ENCODE assay signal across 26 cellular contexts in the genomic region with DNA sequence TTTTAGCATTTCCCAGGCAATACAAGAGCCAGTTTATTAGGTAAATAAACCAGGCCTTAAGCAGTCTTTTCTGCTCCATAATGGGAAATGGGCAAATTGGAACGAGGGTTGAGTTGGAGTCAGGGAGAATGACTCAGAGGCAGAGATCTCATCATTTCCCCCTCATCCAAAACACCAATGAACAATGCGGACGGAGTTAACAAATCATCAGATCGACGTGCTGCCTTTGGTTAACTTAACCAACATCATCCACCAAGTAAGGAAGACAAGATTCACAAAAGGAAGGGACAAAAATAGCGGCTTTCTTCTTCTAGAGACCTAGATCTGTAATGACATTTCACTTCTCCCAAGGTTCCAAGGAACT.
"Had no signal": no experiment of that assay in that cellular context is flagged by ENCODE, and none has a peak within 500 bp of the region (broad histone marks: within the 10 kb centered on the region; RNA-seq: fewer than 3 reads in every experiment).

No MANE protein-coding gene starts in this region.

- H3K4me2 ChIP-seq: smooth muscle cell had no signal

- H3K27ac Mint-ChIP-seq: activated CD4-positive, alpha-beta memory T cell treated with anti-CD3 and anti-CD28 coated beads for 36 hours; activated CD8-positive, alpha-beta memory T cell treated with anti-CD3 and anti-CD28 coated beads, Interleukin-2, amount 10 ng/mL, durations not matched to agents 7 days and 5 days; activated naive CD4-positive, alpha-beta T cell treated with anti-CD3 and anti-CD28 coated beads for 36 hours; activated naive CD8-positive, alpha-beta T cell treated with anti-CD3 and anti-CD28 coated beads, Interleukin-2, amount 50 U/mL, for 24 hours; activated T-helper 2 cell treated with anti-CD3 and anti-CD28 coated beads, Interferon-gamma antibody, Interleukin-2, Interleukin-4, amounts not matched to agents 10 μg/mL and 5 μg/mL and 100 μg/mL, durations not matched to agents 14 hours and 24 hours and 36 hours; naive thymus-derived CD4-positive, alpha-beta T cell; T-cell had no signal

- H3K27me3 Mint-ChIP-seq: activated CD4-positive, alpha-beta memory T cell treated with anti-CD3 and anti-CD28 coated beads for 36 hours; activated CD8-positive, alpha-beta memory T cell treated with anti-CD3 and anti-CD28 coated beads, Interleukin-2, amount 10 ng/mL, durations not matched to agents 7 days and 5 days; activated naive CD8-positive, alpha-beta T cell treated with anti-CD3 and anti-CD28 coated beads, Interleukin-2, amount 50 U/mL, for 24 hours; naive thymus-derived CD4-positive, alpha-beta T cell; T-cell had no signal

- H3K4me3 Mint-ChIP-seq: activated CD4-positive, alpha-beta memory T cell treated with anti-CD3 and anti-CD28 coated beads for 36 hours; activated CD8-positive, alpha-beta memory T cell treated with anti-CD3 and anti-CD28 coated beads, Interleukin-2, amount 10 ng/mL, durations not matched to agents 7 days and 5 days; activated naive CD4-positive, alpha-beta T cell treated with anti-CD3 and anti-CD28 coated beads for 36 hours; activated naive CD8-positive, alpha-beta T cell treated with anti-CD3 and anti-CD28 coated beads, Interleukin-2, amount 50 U/mL, for 24 hours; naive thymus-derived CD4-positive, alpha-beta T cell; T-cell had no signal

- H3K36me3 ChIP-seq: prostate gland, right lobe of liver, upper lobe of left lung had no signal

- H3K9me3 ChIP-seq: prostate gland, right lobe of liver had no signal

- ATAC-seq: activated CD8-positive, alpha-beta memory T cell treated with anti-CD3 and anti-CD28 coated beads, Interleukin-2, amount 10 ng/mL, durations not matched to agents 7 days and 5 days; activated naive CD8-positive, alpha-beta T cell treated with anti-CD3 and anti-CD28 coated beads, Interleukin-2, amount 50 U/mL, for 24 hours; mucosa of descending colon; naive thymus-derived CD4-positive, alpha-beta T cell; right lobe of liver; stimulated activated naive CD8-positive, alpha-beta T cell treated with anti-CD3 and anti-CD28 coated beads, Interleukin-15, Interleukin-2, amounts not matched to agents 100 U/mL and 50 U/mL, for 24 hours; T-cell had no signal

- DNase-seq: activated CD4-positive, alpha-beta memory T cell treated with anti-CD3 and anti-CD28 coated beads for 36 hours; activated CD4-positive, CD25-positive, alpha-beta regulatory T cell treated with anti-CD3 and anti-CD28 coated beads, Interleukin-2, amount 50 U/mL, for 72 hours; activated CD8-positive, alpha-beta memory T cell treated with anti-CD3 and anti-CD28 coated beads, Interleukin-2, amount 10 ng/mL, durations not matched to agents 7 days and 5 days; activated naive CD4-positive, alpha-beta T cell treated with anti-CD3 and anti-CD28 coated beads for 36 hours; activated naive CD8-positive, alpha-beta T cell treated with anti-CD3 and anti-CD28 coated beads, Interleukin-2, amount 50 U/mL, for 24 hours; activated T-cell treated with anti-CD3 and anti-CD28 coated beads, Interleukin-2, amount 50 U/mL, for 1 hour; aorta; effector CD4-positive, alpha-beta T cell; foreskin melanocyte; kidney; left ventricle myocardium inferior; mucosa of descending colon; naive thymus-derived CD4-positive, alpha-beta T cell; occipital lobe; right lobe of liver; stimulated activated CD4-positive, alpha-beta T cell treated with anti-CD3 and anti-CD28 coated beads, Interleukin-4, amount 100 ng/mL, for 4 hours; stimulated activated CD8-positive, alpha-beta memory T cell treated with anti-CD3 and anti-CD28 coated beads, Interleukin-4, amount 100 ng/mL, for 48 hours; stimulated activated naive CD8-positive, alpha-beta T cell treated with anti-CD3 and anti-CD28 coated beads, Interleukin-15, Interleukin-2, amounts not matched to agents 100 U/mL and 50 U/mL, for 24 hours; T-cell; T-helper 9 cell; upper lobe of left lung had no signal

- H3K27ac ChIP-seq: coronary artery, left ventricle myocardium inferior, prostate gland, right lobe of liver, SK-N-MC, upper lobe of left lung had no signal

- H3K27me3 ChIP-seq: right lobe of liver, upper lobe of left lung had no signal

- H3K4me1 ChIP-seq: left ventricle myocardium inferior, prostate gland, right lobe of liver, upper lobe of left lung had no signal

- H3K4me1 Mint-ChIP-seq: activated CD8-positive, alpha-beta memory T cell treated with anti-CD3 and anti-CD28 coated beads, Interleukin-2, amount 10 ng/mL, durations not matched to agents 7 days and 5 days; T-cell had no signal

- H3K4me3 ChIP-seq: coronary artery, left ventricle myocardium inferior, mucosa of descending colon, prostate gland, right lobe of liver, SK-N-MC, smooth muscle cell, upper lobe of left lung had no signal
